ENCODE assay signal across 11 cellular contexts in the genomic region with DNA sequence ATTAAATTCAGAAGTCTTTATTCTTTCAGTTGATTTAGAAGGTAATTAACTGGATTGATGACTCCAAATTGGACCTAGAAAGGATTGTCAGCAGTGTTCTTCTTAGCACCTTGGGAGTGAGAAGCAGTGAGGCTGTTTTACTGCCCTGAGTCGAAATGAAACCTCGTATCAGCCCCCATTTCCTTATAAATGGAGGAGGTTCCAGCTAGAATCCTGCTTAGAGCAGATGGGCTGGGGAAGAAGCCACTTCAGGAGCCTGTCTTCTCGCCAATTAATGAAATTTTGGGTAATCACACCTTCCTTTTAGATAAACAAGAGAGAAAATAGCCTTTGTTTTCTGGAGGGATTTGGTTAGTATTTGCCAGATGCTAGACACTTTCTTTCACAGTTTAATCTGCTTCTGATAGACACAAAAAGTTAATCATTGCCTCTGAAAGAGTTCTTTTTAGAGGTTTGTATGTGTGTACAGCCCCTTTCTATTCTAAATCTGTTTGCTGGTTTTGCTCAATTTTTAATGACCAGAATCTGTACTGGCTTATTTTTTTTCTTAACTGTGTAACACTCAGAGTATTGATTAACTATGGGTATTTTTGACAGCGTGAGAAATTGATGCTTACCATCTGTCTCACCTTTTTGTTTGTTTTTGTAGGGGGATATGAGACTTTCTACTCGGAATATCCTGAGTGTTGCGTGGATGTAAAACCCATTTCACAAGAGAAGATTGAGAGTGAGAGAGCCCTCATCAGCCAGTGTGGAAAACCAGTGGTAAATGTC. TPM values are rescaled to one million over a fixed set of nuclear protein-coding genes. Genes with fewer than 3 reads are reported as not detected.
DNase-seq lines count a peak whose midpoint lies in the region; FAIRE-seq and TF ChIP-seq lines count a peak whose summit lies in the region.
"Had no signal": no experiment of that assay in that cellular context is flagged by ENCODE, and none has a peak within 500 bp of the region (broad histone marks: within the 10 kb centered on the region; RNA-seq: fewer than 3 reads in every experiment).

No MANE protein-coding gene starts in this region.

- H3K9me3 ChIP-seq in PC-9 (ENCODE audit: insufficient read depth, low read depth) (no peaks in the 10 kb centered on the region), endodermal cell (ENCODE audit: control insufficient read depth, low read length) (no peaks in the 10 kb centered on the region), small intestine (ENCODE audit: control insufficient read depth, low read depth) (no peaks in the 10 kb centered on the region)

- H3K4me3 ChIP-seq in PC-9 = peak overlapping the region; percentile 98
- H3K4me3 ChIP-seq in endodermal cell (ENCODE audit: low read length) = peak overlapping the region; percentile 94
- peak overlapping the region in 1 of 2 donors; percentile 22 for H3K4me3 ChIP-seq in small intestine (ENCODE audit: low read depth in 1 of 2, low read length in 2 of 2)

- H3K9me3 Mint-ChIP-seq in endodermal cell = no peaks in the 10 kb centered on the region

- DNase-seq in DMS 273 (lab: John Stamatoyannopoulos, UW; ENCODE audit: unreplicated experiment) (peak; percentile 21), DMS 273 treated with DMSO at 0.1 percent for 48 hours (lab: John Stamatoyannopoulos, UW) (no peak), PC-9 (no peak), endodermal cell (no peak), small intestine (no peak), NCI-H1092 treated with DMSO at 0.1 percent for 48 hours (lab: John Stamatoyannopoulos, UW) (no peak), DMS79 treated with DMSO at 0.1 percent for 48 hours (lab: John Stamatoyannopoulos, UW) (no peak), DMS153 treated with DMSO at 0.1 percent for 48 hours (lab: John Stamatoyannopoulos, UW; ENCODE audit: unreplicated experiment) (no peak)
- DNase-seq: activated CD8-positive, alpha-beta memory T cell treated with anti-CD3 and anti-CD28 coated beads, Interleukin-2, amount 50 U/mL, for 4 hours; NCI-H1436 had no signal

- peak overlapping the region; percentile 17 for H3K9ac ChIP-seq in endodermal cell (ENCODE audit: extremely low read depth, low read length, poor library complexity, severe bottlenecking)

- H3K4me3 Mint-ChIP-seq in endodermal cell = peak overlapping the region; percentile 88

- H3K79me2 ChIP-seq in PC-9 (ENCODE audit: low read depth) = peaks cover 96% of the 10 kb centered on the region

- H3K36me3 ChIP-seq in PC-9 (ENCODE audit: low read depth) (peaks cover 78% of the 10 kb centered on the region), endodermal cell (ENCODE audit: control insufficient read depth, insufficient read depth, low read length) (peaks cover 53% of the 10 kb centered on the region), small intestine (ENCODE audit: control insufficient read depth in 2 of 2, insufficient read depth in 2 of 2, low read length in 2 of 2) (peaks cover 0 to 12% of the 10 kb centered on the region in 2 donors)

- no peak overlapping the region for H2AFZ ChIP-seq in PC-9

- POLR2A ChIA-PET in PC-9 (lab: Charles Lee; ENCODE audit: unreplicated experiment) = interaction anchor here (0.6 kb wide), 1 partner anchor 91 kb away, joined by 4 read pairs; no protein-coding TSS in a partner anchor

- H3K36me3 Mint-ChIP-seq in endodermal cell (ENCODE audit: low read depth) = peaks cover 46% of the 10 kb centered on the region

- no peaks in the 10 kb centered on the region for H3K27me3 ChIP-seq in PC-9 (ENCODE audit: insufficient read depth, low read depth)
- no peaks in the 10 kb centered on the region for H3K27me3 ChIP-seq in endodermal cell (ENCODE audit: control insufficient read depth, insufficient read depth, low read length, poor library complexity, severe bottlenecking)
- no peaks in the 10 kb centered on the region for H3K27me3 ChIP-seq in small intestine (ENCODE audit: control insufficient read depth in 2 of 2, insufficient read depth in 2 of 2, low read length in 2 of 2)

- no peaks in the 10 kb centered on the region for H3K27me3 Mint-ChIP-seq in endodermal cell (ENCODE audit: insufficient read depth)

- no peaks in the 10 kb centered on the region for H3K9me2 ChIP-seq in PC-9 (ENCODE audit: insufficient read depth)

- peak overlapping the region; percentile 76 for H3K4me2 ChIP-seq in PC-9

- H3K27ac ChIP-seq in PC-9 (0 out of 2 replicates have a peak overlapping the region, but pooled peaks have one; percentile 84), endodermal cell (ENCODE audit: low read depth, low read length) (no peak overlapping the region), small intestine (ENCODE audit: low read depth in 1 of 2, low read length in 1 of 2) (peak overlapping the region; percentile 67 to 79)
- H3K27ac ChIP-seq: 22Rv1 had no signal

- BruUV-seq in PC-9 (replicated peaks; lab: Mats Ljungman, UMichigan) = no TSS peak

- intact Hi-C loops in PC-9 (cut with micrococcal nuclease; ENCODE audit: unreplicated experiment) = no loop called here

- FAIRE-seq in small intestine (lab: Jason Lieb, UNC) = no peak

- CTCF ChIA-PET in PC-9 (lab: Charles Lee) = no interaction called here

- H4K20me1 ChIP-seq in PC-9 (ENCODE audit: insufficient read depth) = peaks cover 87% of the 10 kb centered on the region

- peak overlapping the region; percentile 50 for H3K27ac Mint-ChIP-seq in endodermal cell

- peaks cover 73% of the 10 kb centered on the region for H3F3A ChIP-seq in PC-9 (ENCODE audit: insufficient read depth, low read depth)

- peaks cover 60% of the 10 kb centered on the region for H3K4me1 Mint-ChIP-seq in endodermal cell

- H3K4me1 ChIP-seq in PC-9 (replicated peaks; ENCODE audit: insufficient read depth) (peaks cover 30% of the 10 kb centered on the region), endodermal cell (ENCODE audit: control insufficient read depth, insufficient read depth, low read length) (peaks cover 21% of the 10 kb centered on the region), small intestine (ENCODE audit: control insufficient read depth in 2 of 2, insufficient read depth in 1 of 2, low read depth in 1 of 2, low read length in 1 of 2) (peaks cover 14 to 21% of the 10 kb centered on the region in 2 donors)

- 74 to 80% methylated on average over 3 to 6 of the region's 6 CpGs for WGBS in endodermal cell (ENCODE audit: insufficient coverage in 1 of 2, insufficient read length in 1 of 2), 2 experiments
- WGBS in small intestine, 3 donors = 48 to 58% (median 50%) methylated on average over 6 of the region's 6 CpGs

- TF ChIP-seq CTCF in PC-9 (conservative IDR thresholded peaks at IDR 0.05) (no peak), endodermal cell (conservative IDR thresholded peaks at IDR 0.05) (no peak)

RNA-seq across cellular contexts. Expression of gene DUSP5, which starts 4.6 kb away (rescaled TPM):
- 14.2 and 19.0 TPM in 2 replicates for total RNA-seq in PC-9 (2021)
- 10 to 100 TPM; 60.0 to 60.3 TPM for total RNA-seq in endodermal cell
- 9.9 TPM for polyA plus RNA-seq in endodermal cell (2013, experiment 1 of 2)
- polyA plus RNA-seq in endodermal cell (2013, experiment 2 of 2) = 11.1 TPM
- 10 to 100 TPM in 2 of 3 donors, 1 to 10 TPM in 1; 8.3 to 36.2 (median 11.8) TPM for polyA plus RNA-seq in small intestine
